Comparison of ENCODE assay signal across 5 cellular contexts in the genomic region with DNA sequence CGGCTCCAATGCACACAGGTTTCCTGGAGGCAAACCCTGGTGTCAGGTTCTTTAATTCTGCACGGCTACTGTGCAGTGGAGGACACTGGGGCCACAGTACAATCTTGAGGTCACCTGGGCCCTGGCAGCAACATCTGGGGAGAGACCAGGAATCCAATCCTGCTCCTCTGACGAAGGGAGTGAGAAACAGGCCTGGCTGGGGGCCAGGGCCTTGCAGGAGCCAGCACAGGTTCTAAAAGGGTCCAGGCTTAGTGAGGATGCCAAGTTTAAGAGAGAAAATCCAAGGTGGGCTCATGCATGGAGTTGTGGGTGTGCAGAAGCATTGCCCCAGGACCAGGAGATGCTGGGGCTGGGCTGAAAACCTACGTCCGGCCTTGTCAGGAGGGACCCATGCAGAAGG.
"Had no signal": no experiment of that assay in that cellular context is flagged by ENCODE, and none has a peak within 500 bp of the region (broad histone marks: within the 10 kb centered on the region; RNA-seq: fewer than 3 reads in every experiment).

No MANE protein-coding gene starts in this region.

- H3K4me3 Mint-ChIP-seq: H9 had no signal

- DNase-seq: GOT3, H9 had no signal

- ATAC-seq: HepG2, K562 had no signal

- H3K27ac Mint-ChIP-seq: H9 had no signal

- H3K4me3 ChIP-seq: K562 had no signal

- H3K27ac ChIP-seq: HL-60 had no signal
